ENCODE assay signal across 14 cellular contexts in the genomic region with DNA sequence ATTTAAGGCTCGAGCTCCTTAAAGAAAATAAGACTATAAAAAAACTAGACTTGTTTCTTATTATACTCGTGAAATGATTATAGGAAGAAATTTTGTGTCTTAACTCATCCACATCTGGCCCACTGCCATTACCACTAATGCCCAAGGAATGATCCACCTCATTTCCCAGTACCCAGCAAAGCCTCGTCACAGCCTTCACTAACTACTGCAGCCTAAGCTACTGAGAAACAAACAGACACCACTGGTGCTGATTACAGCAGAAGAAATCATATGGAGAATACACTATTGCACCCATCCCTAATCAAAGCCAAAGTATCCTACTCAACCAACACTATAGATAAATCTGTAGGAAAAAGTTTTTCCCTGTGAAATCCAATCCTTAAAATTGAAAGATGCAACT.
DNase-seq lines count a peak whose midpoint lies in the region; TF ChIP-seq lines count a peak whose summit lies in the region.
"Had no signal": no experiment of that assay in that cellular context is flagged by ENCODE, and none has a peak within 500 bp of the region (broad histone marks: within the 10 kb centered on the region; RNA-seq: fewer than 3 reads in every experiment).

No MANE protein-coding gene starts in this region.

- no peaks in the 10 kb centered on the region for H3K36me3 ChIP-seq in brain microvascular endothelial cell (replicated peaks)
- H3K36me3 ChIP-seq: BLaER1 treated with 17β-estradiol and CSF1 and Interleukin-3, amounts not matched to agents 10 nM and 100 nM had no signal

- in situ Hi-C loops in brain microvascular endothelial cell (cut with HindIII; ENCODE audit: low pct_ligation_motif_present, low sequenced_read_pairs): no loop called here

- DNase-seq in AG09309 (ENCODE audit: low read depth): peak; percentile 90
- DNase-seq in LHCN-M2 (ENCODE audit: low read depth): peak; percentile 93
- peak; percentile 96 for DNase-seq in brain microvascular endothelial cell
- DNase-seq in kidney glomerular epithelial cell (lab: John Stamatoyannopoulos, UW): peak; percentile 92
- no peak for DNase-seq in epidermal melanocyte (ENCODE audit: insufficient read length, low spot score)
- no peak for DNase-seq in middle frontal gyrus (ENCODE audit: extremely low spot score, low spot score)
- DNase-seq in activated gamma-delta T cell treated with Interleukin-2 at 50 U/mL for 16 hours: no peak
- no peak for DNase-seq in NCI-H1105 (lab: John Stamatoyannopoulos, UW)
- DNase-seq: effector memory CD4-positive, alpha-beta T cell; MM.1S; NCI-H510A had no signal

- no peak for TF ChIP-seq CTCF in AG09309 (IDR thresholded peaks at IDR 0.05; ENCODE audit: control insufficient read depth, insufficient read depth, low read depth, low read length, missing control alignments)
- TF ChIP-seq CTCF in brain microvascular endothelial cell (IDR thresholded peaks at IDR 0.05; ENCODE audit: low read depth, low read length, missing control alignments): no peak

- peak overlapping the region; percentile 69 for H3K27ac ChIP-seq in brain microvascular endothelial cell
- H3K27ac ChIP-seq: BLaER1 treated with 17β-estradiol and CSF1 and Interleukin-3, amounts not matched to agents 10 nM and 100 nM; parathyroid adenoma; VCaP had no signal

- H3K4me3 ChIP-seq in AG09309 (ENCODE audit: control insufficient read depth, low read depth, low read length): no peak overlapping the region
- H3K4me3 ChIP-seq in brain microvascular endothelial cell (ENCODE audit: low read depth, low read length): no peak overlapping the region
- H3K4me3 ChIP-seq: BLaER1 treated with 17β-estradiol and CSF1 and Interleukin-3, amounts not matched to agents 10 nM and 100 nM had no signal

- no peaks in the 10 kb centered on the region for H3K27me3 ChIP-seq in brain microvascular endothelial cell (replicated peaks)
- H3K27me3 ChIP-seq: BLaER1 treated with 17β-estradiol and CSF1 and Interleukin-3, amounts not matched to agents 10 nM and 100 nM had no signal

Comparison
In these comparisons a context has a peak if more than half of its experiments do, and no peak if none do; other contexts are left out.
1. DNase-seq: peak in AG09309 (single experiment), LHCN-M2 (single experiment), brain microvascular endothelial cell (single experiment) and kidney glomerular epithelial cell (single experiment); none in epidermal melanocyte (single experiment), middle frontal gyrus (single experiment), activated gamma-delta T cell treated with Interleukin-2 at 50 U/mL for 16 hours (single experiment) and NCI-H1105 (single experiment).